Comparison of ENCODE assay signal across 8 cellular contexts in the genomic region with DNA sequence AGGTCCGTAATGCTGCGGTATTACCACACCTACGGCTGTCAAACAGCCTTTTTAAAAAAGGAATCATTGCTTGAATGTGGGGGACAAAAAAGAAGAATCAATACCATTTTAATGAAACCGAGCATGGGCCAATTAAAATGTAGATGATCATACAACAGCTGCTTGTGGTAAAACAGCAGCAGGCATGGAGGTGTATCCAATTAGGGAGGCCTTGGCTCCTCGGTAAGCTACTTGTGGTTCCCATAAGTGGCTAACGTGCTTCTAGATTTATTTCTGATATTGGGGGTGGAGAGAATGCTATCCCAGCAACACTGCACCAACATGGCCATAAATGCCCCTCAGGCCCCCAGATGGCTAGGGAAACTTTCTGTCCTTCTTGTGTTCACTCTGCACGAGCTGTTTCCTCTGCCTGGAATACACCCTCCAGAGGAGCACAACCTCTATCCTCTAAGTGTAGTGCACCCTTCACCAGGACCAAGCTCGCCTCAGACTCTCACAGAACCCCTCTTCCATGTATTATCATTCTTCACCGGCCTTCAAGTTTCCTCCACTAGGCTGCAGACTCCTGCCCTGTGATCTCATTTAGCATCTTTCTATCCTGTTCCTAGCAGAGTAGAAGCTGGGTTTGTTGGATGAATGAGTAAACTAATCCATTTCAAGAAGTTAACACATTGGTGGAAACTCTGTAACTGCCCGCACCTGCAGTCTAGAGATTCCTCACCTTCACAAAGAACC. TPM values are rescaled to one million over a fixed set of nuclear protein-coding genes. Genes with fewer than 3 reads are reported as not detected.
DNase-seq lines count a peak whose midpoint lies in the region; ATAC-seq lines count a peak whose summit lies in the region.

No MANE protein-coding gene starts in this region.

- H3K27me3 Mint-ChIP-seq in naive thymus-derived CD8-positive, alpha-beta T cell = peaks cover 26 to 67% (median 42%) of the 10 kb centered on the region in 5 donors

- peak overlapping the region in 8 of 10 donors; percentile 16 to 72 (median 39) for H3K4me3 Mint-ChIP-seq in naive thymus-derived CD8-positive, alpha-beta T cell

- POLR2A ChIA-PET in naive thymus-derived CD8-positive, alpha-beta T cell (lab: Charles Lee) = no interaction called here

- DNase-seq in AG20443 (ENCODE audit: low spot score) (peak; percentile 43), HuH-7 (ENCODE audit: low spot score) (peak; percentile 23), cerebellar cortex (ENCODE audit: low spot score) (peak; percentile 15), islet precursor cell (no peak), NCI-H774 (lab: John Stamatoyannopoulos, UW) (no peak), activated gamma-delta T cell (lab: John Stamatoyannopoulos, UW) (no peak)
- DNase-seq in naive thymus-derived CD8-positive, alpha-beta T cell = no peak
- DNase-seq in activated CD4-positive, alpha-beta T cell treated with anti-CD3 and anti-CD28 coated beads, Interleukin-2, amount 50 U/mL, for 4 hours = no peak

- peak overlapping the region in 1 of 10 donors; percentile 42 for H3K27ac Mint-ChIP-seq in naive thymus-derived CD8-positive, alpha-beta T cell

- peaks cover 0 to 9% (median 6%) of the 10 kb centered on the region in 4 donors for H3K4me1 Mint-ChIP-seq in naive thymus-derived CD8-positive, alpha-beta T cell

- H3K36me3 Mint-ChIP-seq in naive thymus-derived CD8-positive, alpha-beta T cell = no peaks in the 10 kb centered on the region

- no peak for ATAC-seq in naive thymus-derived CD8-positive, alpha-beta T cell

- H3K9me3 Mint-ChIP-seq in naive thymus-derived CD8-positive, alpha-beta T cell = no peaks in the 10 kb centered on the region

RNA-seq across cellular contexts. Expression of a gene that starts 1.6 kb away (rescaled TPM):
- under 1 TPM in 1 of 2 experiments, not detected in 1; 0.05 TPM for total RNA-seq in naive thymus-derived CD8-positive, alpha-beta T cell
- polyA plus RNA-seq in naive thymus-derived CD8-positive, alpha-beta T cell = under 1 TPM; 0.01 to 0.04 (median 0.02) TPM

RNA-seq across cellular contexts. Expression of a gene that starts 53.2 kb away (rescaled TPM):
- total RNA-seq in naive thymus-derived CD8-positive, alpha-beta T cell = 1 to 10 TPM; 1.8 to 2.6 TPM
- 1 to 10 TPM in 1 of 3 donors, under 1 TPM in 1, not detected in 1; 0.66 to 1.5 TPM for polyA plus RNA-seq in naive thymus-derived CD8-positive, alpha-beta T cell

Comparison
In these comparisons a context has a peak if more than half of its experiments do, and no peak if none do; other contexts are left out.
1. DNase-seq: peak in AG20443 (single experiment), HuH-7 (single experiment) and cerebellar cortex (single experiment); none in naive thymus-derived CD8-positive, alpha-beta T cell (0 of 10), islet precursor cell (single experiment), NCI-H774 (single experiment), activated gamma-delta T cell (single experiment) and activated CD4-positive, alpha-beta T cell treated with anti-CD3 and anti-CD28 coated beads, Interleukin-2, amount 50 U/mL, for 4 hours (0 of 2).